ENCODE assay signal across 14 cellular contexts in genomic region chr2:37786854-37787253, GRCh38.
A peak's percentile ranks its signal among the peaks of the same experiment; 100 is the strongest.
DNase-seq lines count a peak whose midpoint lies in the region; ATAC-seq and TF ChIP-seq lines count a peak whose summit lies in the region.
"Had no signal": no experiment of that assay in that cellular context is flagged by ENCODE, and none has a peak within 500 bp of the region (broad histone marks: within the 10 kb centered on the region; RNA-seq: fewer than 3 reads in every experiment).

No MANE protein-coding gene starts in this region.

- in situ Hi-C loops in KBM-7 (cut with MboI; ENCODE audit: low pct_unique_long_range_greater_than_20kb, low sequenced_read_pairs): no loop called here

- H3K27me3 Mint-ChIP-seq in T-cell (no peaks in the 10 kb centered on the region), CD14-positive monocyte (ENCODE audit: low read depth in 3 of 3) (no peaks in the 10 kb centered on the region)
- H3K27me3 Mint-ChIP-seq: stimulated activated memory B cell treated with anti-CD40 and anti-IgM and Interleukin-4, amounts not matched to agents 10 μg/mL and 1 μg/mL and 100 μg/mL, for 72 hours; T-helper 17 cell had no signal

- DNase-seq in NCI-H2227 (lab: John Stamatoyannopoulos, UW; ENCODE audit: unreplicated experiment) (peak; percentile 45), epithelial cell of esophagus (ENCODE audit: low read depth) (peak; percentile 99), T-cell (no peak), KBM-7 (no peak), ovary (no peak), CD14-positive monocyte (ENCODE audit: low spot score) (no peak)
- DNase-seq: activated T-cell treated with anti-CD3 and anti-CD28 coated beads for 4 hours; stimulated activated CD4-positive, alpha-beta T cell treated with anti-CD3 and anti-CD28 coated beads, Interleukin-12 subunit alpha, Interleukin-12 subunit beta, amount 100 ng/mL, for 4 hours; T-helper 17 cell had no signal

- H3K27me3 ChIP-seq in skeletal muscle satellite cell (ENCODE audit: control insufficient read depth, insufficient read depth, low read length) (no peaks in the 10 kb centered on the region), ovary (no peaks in the 10 kb centered on the region)
- H3K27me3 ChIP-seq: MG63 had no signal

- intact Hi-C loops in ovary (cut with DNase I): loop anchor here in 1 of 4 donors (10.0 kb wide), 1 partner anchor 698 kb away; no protein-coding TSS in a partner anchor
- intact Hi-C loops in CD14-positive monocyte (cut with micrococcal nuclease): no loop called here

- no peak for TF ChIP-seq POLR2A in ovary (IDR thresholded peaks at IDR 0.05)

- peaks cover 2% of the 10 kb centered on the region for H3K36me3 ChIP-seq in skeletal muscle satellite cell (ENCODE audit: insufficient read depth, low read length)
- no peaks in the 10 kb centered on the region for H3K36me3 ChIP-seq in ovary
- H3K36me3 ChIP-seq: MG63 had no signal

- H3K9ac ChIP-seq in skeletal muscle satellite cell (ENCODE audit: low read depth, low read length): peak overlapping the region; percentile 25

- H3K27ac ChIP-seq in ovary: no peak overlapping the region

- no peak for TF ChIP-seq EP300 in Ishikawa (IDR thresholded peaks at IDR 0.05; ENCODE audit: borderline replicate concordance)
- TF ChIP-seq EP300 in ovary (IDR thresholded peaks at IDR 0.05): no peak

- CTCF ChIA-PET in T-cell (lab: Charles Lee): no interaction called here

- H3K9me3 ChIP-seq in skeletal muscle satellite cell (replicated peaks; ENCODE audit: low read length) (no peaks in the 10 kb centered on the region), ovary (no peaks in the 10 kb centered on the region)

- H3K4me1 ChIP-seq in skeletal muscle satellite cell (ENCODE audit: control insufficient read depth, insufficient read depth, low read length) (peaks cover 66% of the 10 kb centered on the region), ovary (ENCODE audit: insufficient read depth) (no peaks in the 10 kb centered on the region)

- TF ChIP-seq RAD21 in Ishikawa (IDR thresholded peaks at IDR 0.05; ENCODE audit: low read depth): no peak

- peaks cover 16% of the 10 kb centered on the region for H3K36me3 Mint-ChIP-seq in T-cell
- peaks cover 15 to 19% of the 10 kb centered on the region in 2 donors for H3K36me3 Mint-ChIP-seq in CD14-positive monocyte

- POLR2A ChIA-PET in T-cell (lab: Charles Lee): no interaction called here

- no peak overlapping the region for H3K4me3 Mint-ChIP-seq in T-cell
- H3K4me3 Mint-ChIP-seq in CD14-positive monocyte: no peak overlapping the region
- H3K4me3 Mint-ChIP-seq: memory B cell; stimulated activated memory B cell treated with anti-CD40 and anti-IgM and Interleukin-4, amounts not matched to agents 10 μg/mL and 1 μg/mL and 100 μg/mL, for 72 hours; T-helper 17 cell had no signal

- no peak for ATAC-seq in T-cell (replicated peaks in 1 of 4)
- ATAC-seq: stimulated activated memory B cell treated with anti-CD40 and anti-IgM and Interleukin-4, amounts not matched to agents 10 μg/mL and 1 μg/mL and 100 μg/mL, for 72 hours; T-helper 17 cell had no signal

- peak overlapping the region; percentile 9 for H3K4me2 ChIP-seq in skeletal muscle satellite cell (ENCODE audit: low read length)

- H3K4me1 Mint-ChIP-seq in T-cell (no peaks in the 10 kb centered on the region), CD14-positive monocyte (peaks cover 14% of the 10 kb centered on the region)
- H3K4me1 Mint-ChIP-seq: memory B cell; stimulated activated memory B cell treated with anti-CD40 and anti-IgM and Interleukin-4, amounts not matched to agents 10 μg/mL and 1 μg/mL and 100 μg/mL, for 72 hours; T-helper 17 cell had no signal

- H3K27ac Mint-ChIP-seq in T-cell (no peak overlapping the region), CD14-positive monocyte (peak overlapping the region in 1 of 7 donors; percentile 27)
- H3K27ac Mint-ChIP-seq: memory B cell; stimulated activated memory B cell treated with anti-CD40 and anti-IgM and Interleukin-4, amounts not matched to agents 10 μg/mL and 1 μg/mL and 100 μg/mL, for 72 hours; T-helper 17 cell had no signal

- H3K9me3 Mint-ChIP-seq in T-cell (peaks cover 21 to 29% (median 22%) of the 10 kb centered on the region in 3 donors), CD14-positive monocyte (peaks cover 14 to 29% (median 27%) of the 10 kb centered on the region in 7 donors)

- H3K4me3 ChIP-seq in epithelial cell of esophagus (ENCODE audit: low read length) (no peak overlapping the region), skeletal muscle satellite cell (ENCODE audit: low read length) (no peak overlapping the region), ovary (no peak overlapping the region)
- H3K4me3 ChIP-seq: MG63 had no signal

- 30 to 62% (median 30%) methylated on average over 5 of the region's 5 CpGs for WGBS in ovary, 3 donors

- TF ChIP-seq CTCF in epithelial cell of esophagus (IDR thresholded peaks at IDR 0.05; ENCODE audit: insufficient read depth, low read depth, low read length, missing control alignments) (no peak), ovary (IDR thresholded peaks at IDR 0.05) (no peak), CD14-positive monocyte (IDR thresholded peaks at IDR 0.05) (no peak)

TF ChIP-seq in Ishikawa, 13 proteins besides CTCF, POLR2A, EP300 and RAD21:
- TF ChIP-seq NFIC (IDR thresholded peaks at IDR 0.05): peak; percentile 82
- TF ChIP-seq FOXM1 (IDR thresholded peaks at IDR 0.05; ENCODE audit: borderline replicate concordance, low read depth): no peak
- TF ChIP-seq TCF12 (IDR thresholded peaks at IDR 0.05; ENCODE audit: low read depth): peak; percentile 22; the same call in 1 of the 2 replicates

Comparison
In these comparisons a context has a peak if more than half of its experiments do, and no peak if none do; other contexts are left out.
1. DNase-seq: peak in NCI-H2227 (single experiment) and epithelial cell of esophagus (single experiment); none in T-cell (0 of 34), KBM-7 (single experiment), ovary (0 of 5) and CD14-positive monocyte (single experiment).